ENCODE assay signal across 14 cellular contexts in genomic region chr9:136381966-136382513, GRCh38. TPM values are rescaled to one million over a fixed set of nuclear protein-coding genes. Genes with fewer than 3 reads are reported as not detected.
DNase-seq lines count a peak whose midpoint lies in the region; ATAC-seq, FAIRE-seq and TF ChIP-seq lines count a peak whose summit lies in the region.
"Had no signal": no experiment of that assay in that cellular context is flagged by ENCODE, and none has a peak within 500 bp of the region (broad histone marks: within the 10 kb centered on the region; RNA-seq: fewer than 3 reads in every experiment).

No MANE protein-coding gene starts in this region.

- H3K23ac ChIP-seq in neuronal stem cell (ENCODE audit: low read depth, low read length, poor library complexity), result peak overlapping the region; percentile 60

- no peak for TF ChIP-seq CTCF in GM12878 (IDR thresholded peaks at IDR 0.05 in 2 of 3, conservative IDR thresholded peaks at IDR 0.05 in 1 of 3; ENCODE audit: control insufficient read depth in 2 of 3, extremely low read depth in 1 of 3, insufficient read depth in 1 of 3, low read depth in 3 of 3, low read length in 3 of 3)

- H3K79me1 ChIP-seq in neuronal stem cell (ENCODE audit: low read depth, low read length), result no peaks in the 10 kb centered on the region

- no peak for ATAC-seq in GM12878

- H3K18ac ChIP-seq in neuronal stem cell (ENCODE audit: low read length), result no peak overlapping the region

- no peak for FAIRE-seq in GM12878 (lab: Jason Lieb, UNC)

- no peak overlapping the region for H2BK12ac ChIP-seq in neuronal stem cell (ENCODE audit: low read length)

- RAD21 ChIA-PET in GM12878 (lab: Charles Lee; ENCODE audit: unreplicated experiment), result no interaction called here

- WGBS in GM12878 (ENCODE audit: insufficient coverage, insufficient replicate concordance, low lambda C conversion rate, missing lambda C conversion rate), result 94% methylated on average over 25 of the region's 25 CpGs
- WGBS in neuronal stem cell (ENCODE audit: extremely low coverage in 2 of 2, insufficient read length in 2 of 2, insufficient replicate concordance in 1 of 2), 2 donors, result no CpG with 5 or more reads among the region's 25 CpGs

- H3K36me3 ChIP-seq in GM12878 (ENCODE audit: control insufficient read depth in 2 of 2, insufficient read depth in 2 of 2, low read length in 1 of 2), result peaks cover 3 to 34% of the 10 kb centered on the region in 2 experiments; a peak in 3 of 4 replicates
- H3K36me3 ChIP-seq in neuronal stem cell (replicated peaks in 1 of 2; ENCODE audit: control insufficient read depth in 2 of 2, insufficient read depth in 2 of 2, low read length in 2 of 2), result peaks cover 45 to 90% of the 10 kb centered on the region in 2 donors

- H3K4ac ChIP-seq in neuronal stem cell (ENCODE audit: low read length), result no peak overlapping the region

- intact Hi-C loops in GM12878 (cut with micrococcal nuclease; ENCODE audit: unreplicated experiment), result no loop called here

- H3K4me1 ChIP-seq in GM12878 (ENCODE audit: control insufficient read depth, insufficient read depth, low read length) (no peaks in the 10 kb centered on the region), neuronal stem cell (ENCODE audit: control insufficient read depth in 2 of 2, insufficient read depth in 1 of 2, low read depth in 1 of 2, low read length in 2 of 2) (no peaks in the 10 kb centered on the region)
- H3K4me1 ChIP-seq: Peyer's patch had no signal

- H3K14ac ChIP-seq in neuronal stem cell (ENCODE audit: low read length), result no peak overlapping the region

- H2BK120ac ChIP-seq in neuronal stem cell (ENCODE audit: low read depth, low read length), result no peak overlapping the region

- POLR2A ChIA-PET in GM12878 (lab: Charles Lee), result no interaction called here

- H4K20me1 ChIP-seq in GM12878 (ENCODE audit: control insufficient read depth, insufficient read depth), result no peaks in the 10 kb centered on the region

- H3K79me2 ChIP-seq in GM12878 (ENCODE audit: control insufficient read depth, insufficient read depth, low read length), result no peaks in the 10 kb centered on the region

- TF ChIP-seq EP300 in GM12878 (IDR thresholded peaks at IDR 0.05; ENCODE audit: borderline replicate concordance in 1 of 2, control insufficient read depth in 1 of 2, low read depth in 2 of 2, low read length in 2 of 2), result no peak

- DNase-seq in GM12878 (ENCODE audit: low read depth, low spot score) (no peak), neuronal stem cell (ENCODE audit: low spot score) (no peak), C1 segment of cervical spinal cord (lab: John Stamatoyannopoulos, UW) (no peak)
- DNase-seq: CD8-positive, alpha-beta memory T cell; DMS53; EL; KG1; NCI-H1694 treated with DMSO at 0.1 percent for 48 hours; NCI-H510A; NCI-H748 treated with DMSO at 0.1 percent for 48 hours; NK-92 treated with Interleukin-12 subunit alpha and Interleukin-12 subunit beta, amount 100 ng/mL, for 24 hours; Peyer's patch; SW 1271 had no signal

- H4K8ac ChIP-seq in neuronal stem cell (ENCODE audit: low read depth, low read length), result no peak overlapping the region

- H3K9ac ChIP-seq in GM12878 (ENCODE audit: control insufficient read depth, insufficient read depth, low read length) (no peak overlapping the region), neuronal stem cell (ENCODE audit: low read depth, low read length, poor library complexity) (peak overlapping the region; percentile 3)
- H3K9ac ChIP-seq: BLaER1 treated with 17β-estradiol and CSF1 and Interleukin-3, amounts not matched to agents 10 nM and 100 nM had no signal

- H2BK15ac ChIP-seq in neuronal stem cell (ENCODE audit: low read length), result no peak overlapping the region

- H3K9me3 ChIP-seq in GM12878 (replicated peaks; ENCODE audit: control insufficient read depth, insufficient read depth, low read length), result no peaks in the 10 kb centered on the region
- H3K9me3 ChIP-seq in neuronal stem cell (replicated peaks in 1 of 2; ENCODE audit: control insufficient read depth in 2 of 2, insufficient read depth in 1 of 2, low read depth in 1 of 2, low read length in 2 of 2), result no peaks in the 10 kb centered on the region
- H3K9me3 ChIP-seq: BLaER1 treated with 17β-estradiol and CSF1 and Interleukin-3, amounts not matched to agents 10 nM and 100 nM; Peyer's patch had no signal

- CTCF ChIA-PET in GM12878 (lab: Yijun Ruan, JAX), result no interaction called here

- H4K91ac ChIP-seq in neuronal stem cell (ENCODE audit: low read depth, low read length, poor library complexity), result peak overlapping the region; percentile 1

- no TSS peak for BruUV-seq in GM12878 (replicated peaks; lab: Mats Ljungman, UMichigan)

- no peak for TF ChIP-seq RAD21 in GM12878 (IDR thresholded peaks at IDR 0.05; ENCODE audit: insufficient read depth, low read depth, low read length)

- no peak overlapping the region for H2AK5ac ChIP-seq in neuronal stem cell (ENCODE audit: low read depth, low read length)

- H3K4me3 ChIP-seq in GM12878 (no peak overlapping the region), neuronal stem cell (ENCODE audit: low read length in 2 of 2) (no peak overlapping the region)
- H3K4me3 ChIP-seq: BLaER1 treated with 17β-estradiol and CSF1 and Interleukin-3, amounts not matched to agents 10 nM and 100 nM; Peyer's patch had no signal

- SMC1A ChIA-PET in GM12878 (lab: Charles Lee; ENCODE audit: uncharacterized antibody, unreplicated experiment), result no interaction called here

- H3K27ac ChIP-seq in GM12878 (ENCODE audit: control insufficient read depth, insufficient read depth) (no peak overlapping the region), neuronal stem cell (replicated peaks; ENCODE audit: low read length) (no peak overlapping the region)
- H3K27ac ChIP-seq: BLaER1 treated with 17β-estradiol and CSF1 and Interleukin-3, amounts not matched to agents 10 nM and 100 nM; Peyer's patch had no signal

- H3K4me2 ChIP-seq in GM12878 (ENCODE audit: control insufficient read depth, insufficient read depth) (no peak overlapping the region), neuronal stem cell (ENCODE audit: insufficient read depth, low read length, poor library complexity, severe bottlenecking) (no peak overlapping the region)
- H3K4me2 ChIP-seq: BLaER1 treated with 17β-estradiol and CSF1 and Interleukin-3, amounts not matched to agents 10 nM and 100 nM had no signal

- in situ Hi-C loops in GM12878 (cut with MboI), result no loop called here

- H2BK5ac ChIP-seq in neuronal stem cell (ENCODE audit: low read length), result peak overlapping the region; percentile 22

- H2AFZ ChIP-seq in GM12878 (ENCODE audit: control insufficient read depth, low read depth, low read length) (no peak overlapping the region), neuronal stem cell (ENCODE audit: low read length) (no peak overlapping the region)

- TF ChIP-seq POLR2A in GM12878 (IDR thresholded peaks at IDR 0.05; ENCODE audit: low read depth, low read length), result peak; percentile 50

- H3K27me3 ChIP-seq in GM12878 (replicated peaks in 1 of 2; ENCODE audit: control insufficient read depth in 2 of 2, insufficient read depth in 2 of 2, low read length in 1 of 2), result no peaks in the 10 kb centered on the region
- no peaks in the 10 kb centered on the region for H3K27me3 ChIP-seq in neuronal stem cell (ENCODE audit: control insufficient read depth in 3 of 3, insufficient read depth in 3 of 3, low read depth in 1 of 3, low read length in 3 of 3)
- H3K27me3 ChIP-seq: BLaER1 treated with 17β-estradiol and CSF1 and Interleukin-3, amounts not matched to agents 10 nM and 100 nM; Peyer's patch had no signal

RNA-seq across cellular contexts. Expression of gene CARD9, which starts 8.6 kb away (rescaled TPM):
- total RNA-seq in GM12878 (2013; cell fraction: nucleolus; rRNA removed), result 35.2 and 40.5 TPM in 2 replicates
- total RNA-seq in GM12878 (2014; rRNA removed), result 1.9 and 2.2 TPM in 2 replicates
- 0.55 and 0.58 TPM in 2 replicates for total RNA-seq in GM12878 (2014; rRNA removed; fragmentation: Illumina TruSeq; extraction: Trizol)
- 2.4 and 2.6 TPM in 2 replicates for total RNA-seq in GM12878 (2021)
- 0.59 TPM for polyA plus RNA-seq in GM12878 (2011; ENCODE audit: low read depth)
- 1.9 and 4.9 TPM in 2 replicates for polyA plus RNA-seq in GM12878 (2011; rRNA removed)
- 5.3 and 9.1 TPM in 2 replicates for polyA plus RNA-seq in GM12878 (2011; cell fraction: cytosol; rRNA removed)
- 80.5 and 97.8 TPM in 2 replicates for polyA plus RNA-seq in GM12878 (2011; cell fraction: nucleus; rRNA removed)
- polyA plus RNA-seq in GM12878 (2012), result 2.7 and 2.9 TPM in 2 replicates
- 0.34 TPM in 1 of 2 replicates, not detected in the other for polyA plus RNA-seq in GM12878 (2014; fragmentation: Illumina TruSeq; extraction: Trizol)
- polyA plus RNA-seq in GM12878 (2014; fragmentation: Nextera tagmentation; extraction: Ambion mirVana), result under 1 TPM in 1 of 2 experiments, not detected in 1; 0.11 TPM
- 1.6 and 2.1 TPM in 2 replicates for polyA plus RNA-seq in GM12878 (2014; rRNA removed)
- 1 to 10 TPM; 1.8 to 2.2 TPM for polyA plus RNA-seq in GM12878 (2016; fragmentation: Nextera tagmentation; extraction: Ambion mirVana)
- polyA minus RNA-seq in GM12878 (2011; rRNA and poly(A)+ RNA removed), result 3.6 and 6.7 TPM in 2 replicates
- 2.4 and 2.8 TPM in 2 replicates for polyA minus RNA-seq in GM12878 (2011; cell fraction: cytosol; rRNA and poly(A)+ RNA removed)
- polyA minus RNA-seq in GM12878 (2011; cell fraction: nucleus; rRNA and poly(A)+ RNA removed), result 10.4 and 18.9 TPM in 2 replicates
- polyA plus RNA-seq in neuronal stem cell (2013, experiment 1 of 2), result 0.14 TPM
- 0.17 TPM for polyA plus RNA-seq in neuronal stem cell (2013, experiment 2 of 2)
- polyA plus RNA-seq: CD8-positive, alpha-beta memory T cell had no signal

RNA-seq across cellular contexts. Expression of gene SNAPC4, which starts 17.9 kb away (rescaled TPM):
- 20.6 and 25.5 TPM in 2 replicates for total RNA-seq in GM12878 (2013; cell fraction: nucleolus; rRNA removed)
- 7.7 and 8.8 TPM in 2 replicates for total RNA-seq in GM12878 (2014; rRNA removed)
- 5.1 and 5.2 TPM in 2 replicates for total RNA-seq in GM12878 (2014; rRNA removed; fragmentation: Illumina TruSeq; extraction: Trizol)
- 16.4 and 19.8 TPM in 2 replicates for total RNA-seq in GM12878 (2021)
- polyA plus RNA-seq in GM12878 (2011; ENCODE audit: low read depth), result 3.1 TPM
- 2.4 and 3.5 TPM in 2 replicates for polyA plus RNA-seq in GM12878 (2011; rRNA removed)
- polyA plus RNA-seq in GM12878 (2011; cell fraction: cytosol; rRNA removed), result 3.4 and 5.5 TPM in 2 replicates
- 21.4 and 37.3 TPM in 2 replicates for polyA plus RNA-seq in GM12878 (2011; cell fraction: nucleus; rRNA removed)
- 8.0 and 10.3 TPM in 2 replicates for polyA plus RNA-seq in GM12878 (2012)
- polyA plus RNA-seq in GM12878 (2014; fragmentation: Illumina TruSeq; extraction: Trizol), result 7.1 and 8.7 TPM in 2 replicates
- under 1 TPM; 0.42 to 0.43 TPM for polyA plus RNA-seq in GM12878 (2014; fragmentation: Nextera tagmentation; extraction: Ambion mirVana)
- polyA plus RNA-seq in GM12878 (2014; rRNA removed), result 16.9 and 18.1 TPM in 2 replicates
- polyA plus RNA-seq in GM12878 (2016; fragmentation: Nextera tagmentation; extraction: Ambion mirVana), result 1 to 10 TPM; 6.8 to 7.2 TPM
- polyA minus RNA-seq in GM12878 (2011; rRNA and poly(A)+ RNA removed), result 2.6 and 3.9 TPM in 2 replicates
- polyA minus RNA-seq in GM12878 (2011; cell fraction: cytosol; rRNA and poly(A)+ RNA removed), result 2.4 and 2.7 TPM in 2 replicates
- 4.5 and 7.1 TPM in 2 replicates for polyA minus RNA-seq in GM12878 (2011; cell fraction: nucleus; rRNA and poly(A)+ RNA removed)
- polyA plus RNA-seq in neuronal stem cell (2013, experiment 1 of 2), result 7.2 TPM
- 7.1 TPM for polyA plus RNA-seq in neuronal stem cell (2013, experiment 2 of 2)

RNA-seq across cellular contexts. Expression of gene DNLZ, which starts 18.5 kb away (rescaled TPM):
- 3.0 and 4.6 TPM in 2 replicates for total RNA-seq in GM12878 (2013; cell fraction: nucleolus; rRNA removed)
- total RNA-seq in GM12878 (2014; rRNA removed), result 18.1 and 29.7 TPM in 2 replicates
- 4.6 and 4.8 TPM in 2 replicates for total RNA-seq in GM12878 (2014; rRNA removed; fragmentation: Illumina TruSeq; extraction: Trizol)
- 23.5 and 26.1 TPM in 2 replicates for total RNA-seq in GM12878 (2021)
- 3.2 TPM for polyA plus RNA-seq in GM12878 (2011; ENCODE audit: low read depth)
- polyA plus RNA-seq in GM12878 (2011; rRNA removed), result 1.2 and 3.8 TPM in 2 replicates
- 5.9 and 8.6 TPM in 2 replicates for polyA plus RNA-seq in GM12878 (2011; cell fraction: cytosol; rRNA removed)
- polyA plus RNA-seq in GM12878 (2011; cell fraction: nucleus; rRNA removed), result 6.3 and 9.4 TPM in 2 replicates
- polyA plus RNA-seq in GM12878 (2012), result 7.6 and 11.2 TPM in 2 replicates
- polyA plus RNA-seq in GM12878 (2014; fragmentation: Illumina TruSeq; extraction: Trizol), result 0.66 TPM in 1 of 2 replicates, not detected in the other
- polyA plus RNA-seq in GM12878 (2014; fragmentation: Nextera tagmentation; extraction: Ambion mirVana), result 1 to 10 TPM in 1 of 2 experiments, not detected in 1; 1.5 TPM
- 23.8 and 26.3 TPM in 2 replicates for polyA plus RNA-seq in GM12878 (2014; rRNA removed)
- 10 to 100 TPM; 14.7 to 25.8 TPM for polyA plus RNA-seq in GM12878 (2016; fragmentation: Nextera tagmentation; extraction: Ambion mirVana)
- 0.29 and 0.82 TPM in 2 replicates for polyA minus RNA-seq in GM12878 (2011; rRNA and poly(A)+ RNA removed)
- polyA minus RNA-seq in GM12878 (2011; cell fraction: cytosol; rRNA and poly(A)+ RNA removed), result 1.2 and 3.7 TPM in 2 replicates
- polyA minus RNA-seq in GM12878 (2011; cell fraction: nucleus; rRNA and poly(A)+ RNA removed), result 3.3 and 7.7 TPM in 2 replicates
- 6.7 TPM for polyA plus RNA-seq in neuronal stem cell (2013, experiment 1 of 2)
- 6.9 TPM for polyA plus RNA-seq in neuronal stem cell (2013, experiment 2 of 2)

RNA-seq across cellular contexts. Expression of gene ENTR1, which starts 28.4 kb away (rescaled TPM):
- total RNA-seq in GM12878 (2013; cell fraction: nucleolus; rRNA removed), result 55.0 and 60.4 TPM in 2 replicates
- 58.4 and 61.2 TPM in 2 replicates for total RNA-seq in GM12878 (2014; rRNA removed)
- total RNA-seq in GM12878 (2014; rRNA removed; fragmentation: Illumina TruSeq; extraction: Trizol), result 35.5 and 38.4 TPM in 2 replicates
- total RNA-seq in GM12878 (2021), result 75.4 and 81.7 TPM in 2 replicates
- 17.1 TPM for polyA plus RNA-seq in GM12878 (2011; ENCODE audit: low read depth)
- 47.7 and 55.4 TPM in 2 replicates for polyA plus RNA-seq in GM12878 (2011; rRNA removed)
- 41.9 and 53.8 TPM in 2 replicates for polyA plus RNA-seq in GM12878 (2011; cell fraction: cytosol; rRNA removed)
- polyA plus RNA-seq in GM12878 (2011; cell fraction: nucleus; rRNA removed), result 296 and 320 TPM in 2 replicates
- polyA plus RNA-seq in GM12878 (2012), result 32.2 and 42.4 TPM in 2 replicates
- polyA plus RNA-seq in GM12878 (2014; fragmentation: Illumina TruSeq; extraction: Trizol), result 19.0 and 43.7 TPM in 2 replicates
- 10 to 100 TPM in 1 of 2 experiments, 1 to 10 TPM in 1; 8.2 to 20.4 TPM for polyA plus RNA-seq in GM12878 (2014; fragmentation: Nextera tagmentation; extraction: Ambion mirVana)
- 96.4 and 105 TPM in 2 replicates for polyA plus RNA-seq in GM12878 (2014; rRNA removed)
- 10 to 100 TPM; 10.5 to 14.9 TPM for polyA plus RNA-seq in GM12878 (2016; fragmentation: Nextera tagmentation; extraction: Ambion mirVana)
- 15.0 and 45.6 TPM in 2 replicates for polyA minus RNA-seq in GM12878 (2011; rRNA and poly(A)+ RNA removed)
- polyA minus RNA-seq in GM12878 (2011; cell fraction: cytosol; rRNA and poly(A)+ RNA removed), result 24.7 and 29.1 TPM in 2 replicates
- polyA minus RNA-seq in GM12878 (2011; cell fraction: nucleus; rRNA and poly(A)+ RNA removed), result 50.2 and 69.5 TPM in 2 replicates
- 53.7 TPM for polyA plus RNA-seq in neuronal stem cell (2013, experiment 1 of 2)
- 51.2 TPM for polyA plus RNA-seq in neuronal stem cell (2013, experiment 2 of 2)

RNA-seq across cellular contexts. Expression of gene PMPCA, which starts 28.4 kb away (rescaled TPM):
- total RNA-seq in GM12878 (2013; cell fraction: nucleolus; rRNA removed), result 64.9 and 75.3 TPM in 2 replicates
- 61.7 and 67.9 TPM in 2 replicates for total RNA-seq in GM12878 (2014; rRNA removed)
- total RNA-seq in GM12878 (2014; rRNA removed; fragmentation: Illumina TruSeq; extraction: Trizol), result 40.8 and 47.3 TPM in 2 replicates
- total RNA-seq in GM12878 (2021), result 85.9 and 89.8 TPM in 2 replicates
- 37.1 TPM for polyA plus RNA-seq in GM12878 (2011; ENCODE audit: low read depth)
- 80.3 and 82.5 TPM in 2 replicates for polyA plus RNA-seq in GM12878 (2011; rRNA removed)
- 70.0 and 94.3 TPM in 2 replicates for polyA plus RNA-seq in GM12878 (2011; cell fraction: cytosol; rRNA removed)
- polyA plus RNA-seq in GM12878 (2011; cell fraction: nucleus; rRNA removed), result 268 and 279 TPM in 2 replicates
- 78.5 and 91.3 TPM in 2 replicates for polyA plus RNA-seq in GM12878 (2012)
- polyA plus RNA-seq in GM12878 (2014; fragmentation: Illumina TruSeq; extraction: Trizol), result 63.1 and 69.0 TPM in 2 replicates
- polyA plus RNA-seq in GM12878 (2014; fragmentation: Nextera tagmentation; extraction: Ambion mirVana), result 10 to 100 TPM in 1 of 2 experiments, 1 to 10 TPM in 1; 8.1 to 12.3 TPM
- polyA plus RNA-seq in GM12878 (2014; rRNA removed), result 90.0 and 93.0 TPM in 2 replicates
- 100 to 1,000 TPM; 123 to 137 TPM for polyA plus RNA-seq in GM12878 (2016; fragmentation: Nextera tagmentation; extraction: Ambion mirVana)
- polyA minus RNA-seq in GM12878 (2011; rRNA and poly(A)+ RNA removed), result 50.8 and 53.6 TPM in 2 replicates
- 13.8 and 16.0 TPM in 2 replicates for polyA minus RNA-seq in GM12878 (2011; cell fraction: cytosol; rRNA and poly(A)+ RNA removed)
- 46.1 and 51.3 TPM in 2 replicates for polyA minus RNA-seq in GM12878 (2011; cell fraction: nucleus; rRNA and poly(A)+ RNA removed)
- polyA plus RNA-seq in neuronal stem cell (2013, experiment 1 of 2), result 37.1 TPM
- 37.8 TPM for polyA plus RNA-seq in neuronal stem cell (2013, experiment 2 of 2)
